In genomic region chr12:6614513-6615177, GRCh38 we compare ENCODE assay signal across 9 cellular contexts. TPM values are rescaled to one million over a fixed set of nuclear protein-coding genes. Genes with fewer than 3 reads are reported as not detected.
DNase-seq lines count a peak whose midpoint lies in the region; ATAC-seq and TF ChIP-seq lines count a peak whose summit lies in the region.
"Had no signal": no experiment of that assay in that cellular context is flagged by ENCODE, and none has a peak within 500 bp of the region (broad histone marks: within the 10 kb centered on the region; RNA-seq: fewer than 3 reads in every experiment).

No MANE protein-coding gene starts in this region.

- POLR2A ChIA-PET in activated CD4-positive, alpha-beta T cell treated with anti-CD3 and anti-CD28 coated beads for 36 hours (lab: Charles Lee) = no interaction called here

- H3K36me3 ChIP-seq in left lung = no peaks in the 10 kb centered on the region
- H3K36me3 ChIP-seq in thoracic aorta = no peaks in the 10 kb centered on the region

- H3K36me3 Mint-ChIP-seq in activated CD4-positive, alpha-beta T cell treated with anti-CD3 and anti-CD28 coated beads for 36 hours (ENCODE audit: low read depth) = no peaks in the 10 kb centered on the region

- CTCF ChIA-PET in activated CD4-positive, alpha-beta T cell treated with anti-CD3 and anti-CD28 coated beads for 36 hours (lab: Charles Lee) = interaction anchor here (1.0 to 1.2 kb wide), 5 partner anchors 14 to 210 kb away, joined by 3 to 4 read pairs (median 3); partner anchors contain the start of gene ZNF384

- H3K4me3 Mint-ChIP-seq in activated CD4-positive, alpha-beta T cell treated with anti-CD3 and anti-CD28 coated beads for 36 hours = no peak overlapping the region

- H3K4me1 ChIP-seq in left lung (peaks cover 9 to 37% of the 10 kb centered on the region in 2 donors), thoracic aorta (ENCODE audit: control insufficient read depth in 1 of 2, low read depth in 2 of 2) (peaks cover 16 to 33% of the 10 kb centered on the region in 2 donors)

- H3K4me3 ChIP-seq in left lung (no peak overlapping the region), thoracic aorta (no peak overlapping the region)

- H3K9me3 Mint-ChIP-seq in activated CD4-positive, alpha-beta T cell treated with anti-CD3 and anti-CD28 coated beads for 36 hours (ENCODE audit: low read depth) = no peaks in the 10 kb centered on the region

- ATAC-seq in activated CD4-positive, alpha-beta T cell treated with anti-CD3 and anti-CD28 coated beads for 36 hours = no peak
- no peak for ATAC-seq in left lung
- no peak for ATAC-seq in thoracic aorta (ENCODE audit: insufficient number of reproducible peaks, low FRiP score, low read depth)

- peaks cover 41% of the 10 kb centered on the region for H3K4me1 Mint-ChIP-seq in activated CD4-positive, alpha-beta T cell treated with anti-CD3 and anti-CD28 coated beads for 36 hours

- no peaks in the 10 kb centered on the region for H3K27me3 Mint-ChIP-seq in activated CD4-positive, alpha-beta T cell treated with anti-CD3 and anti-CD28 coated beads for 36 hours

- intact Hi-C loops in activated CD4-positive, alpha-beta T cell treated with anti-CD3 and anti-CD28 coated beads for 36 hours (cut with DNase I, micrococcal nuclease) = loop anchor here in 1 of 2 experiments (5.0 kb wide), 1 partner anchor 163 kb away; no protein-coding TSS in a partner anchor
- intact Hi-C loops in left lung (cut with DNase I) = loop anchor here in 1 of 2 donors (10.0 kb wide), 1 partner anchor 80 kb away; no protein-coding TSS in a partner anchor

- H3K9me3 ChIP-seq in left lung (no peaks in the 10 kb centered on the region), thoracic aorta (no peaks in the 10 kb centered on the region)

- DNase-seq in activated CD4-positive, alpha-beta T cell treated with anti-CD3 and anti-CD28 coated beads for 36 hours = no peak
- no peak for DNase-seq in activated CD4-positive, alpha-beta T cell treated with anti-CD3 and anti-CD28 coated beads for 1 hour
- DNase-seq in left lung (no peak), thoracic aorta (ENCODE audit: low spot score) (no peak), epidermal melanocyte (ENCODE audit: insufficient read length, low spot score) (no peak), GM10266 (ENCODE audit: extremely low spot score) (no peak), AML-193 (lab: John Stamatoyannopoulos, UW) (no peak)
- DNase-seq: stimulated activated CD4-positive, alpha-beta T cell treated with anti-CD3 and anti-CD28 coated beads, Interleukin-12 subunit alpha, Interleukin-12 subunit beta, amount 100 ng/mL, for 4 hours had no signal

- TF ChIP-seq CTCF in left lung (IDR thresholded peaks at IDR 0.05) (no peak), thoracic aorta (IDR thresholded peaks at IDR 0.05) (no peak), GM10266 (IDR thresholded peaks at IDR 0.05; ENCODE audit: control insufficient read depth, insufficient read depth, low read depth, missing control alignments) (no peak)

- peak overlapping the region; percentile 10 for H3K27ac Mint-ChIP-seq in activated CD4-positive, alpha-beta T cell treated with anti-CD3 and anti-CD28 coated beads for 36 hours

- H3K27ac ChIP-seq in angular gyrus (ENCODE audit: low read depth, low read length) = peak overlapping the region; percentile 100
- H3K27ac ChIP-seq in left lung = peak overlapping the region; percentile 52 to 83
- peak overlapping the region; percentile 96 to 99 for H3K27ac ChIP-seq in thoracic aorta

- H3K27me3 ChIP-seq in left lung = peaks cover 0 to under 1% of the 10 kb centered on the region in 2 donors
- H3K27me3 ChIP-seq in thoracic aorta (replicated peaks; ENCODE audit: insufficient read depth) = no peaks in the 10 kb centered on the region

RNA-seq across cellular contexts. Expression of gene CHD4, which starts 7.5 kb away (rescaled TPM):
- total RNA-seq in activated CD4-positive, alpha-beta T cell treated with anti-CD3 and anti-CD28 coated beads for 36 hours = 100 to 1,000 TPM; 279 to 322 TPM
- total RNA-seq in left lung (100 to 1,000 TPM; 159 to 171 TPM), thoracic aorta (100 to 1,000 TPM; 193 to 205 TPM)

RNA-seq across cellular contexts. Expression of gene LPAR5, which starts 21.1 kb away (rescaled TPM):
- 1 to 10 TPM; 3.5 TPM for total RNA-seq in activated CD4-positive, alpha-beta T cell treated with anti-CD3 and anti-CD28 coated beads for 36 hours
- total RNA-seq in left lung = 1 to 10 TPM; 1.5 to 2.0 TPM
- total RNA-seq in thoracic aorta = 1 to 10 TPM; 4.8 to 6.8 TPM

RNA-seq across cellular contexts. Expression of gene ACRBP, which starts 32.6 kb away (rescaled TPM):
- 1 to 10 TPM; 1.7 to 3.3 TPM for total RNA-seq in activated CD4-positive, alpha-beta T cell treated with anti-CD3 and anti-CD28 coated beads for 36 hours
- total RNA-seq in left lung (1 to 10 TPM; 4.9 to 6.3 TPM), thoracic aorta (1 to 10 TPM; 5.1 to 9.1 TPM)

RNA-seq across cellular contexts. Expression of gene NOP2, which starts 46.6 kb away (rescaled TPM):
- 10 to 100 TPM; 93.2 to 97.1 TPM for total RNA-seq in activated CD4-positive, alpha-beta T cell treated with anti-CD3 and anti-CD28 coated beads for 36 hours
- total RNA-seq in left lung (10 to 100 TPM; 23.4 to 48.1 TPM), thoracic aorta (10 to 100 TPM; 41.2 to 83.0 TPM)

RNA-seq across cellular contexts. Expression of gene ING4, which starts 48.3 kb away (rescaled TPM):
- 10 to 100 TPM; 14.9 to 17.6 TPM for total RNA-seq in activated CD4-positive, alpha-beta T cell treated with anti-CD3 and anti-CD28 coated beads for 36 hours
- 10 to 100 TPM; 23.1 to 38.0 TPM for total RNA-seq in left lung
- 10 to 100 TPM; 21.8 to 36.9 TPM for total RNA-seq in thoracic aorta
